In genomic region chr15:42547926-42548257, GRCh38 we compare ENCODE assay signal across 8 cellular contexts. TPM values are rescaled to one million over a fixed set of nuclear protein-coding genes. Genes with fewer than 3 reads are reported as not detected.
A peak's percentile ranks its signal among the peaks of the same experiment; 100 is the strongest.
DNase-seq lines count a peak whose midpoint lies in the region; ATAC-seq and TF ChIP-seq lines count a peak whose summit lies in the region.

No MANE protein-coding gene starts in this region.

- ATAC-seq in GM21423 (IDR thresholded peaks at IDR 0.05; ENCODE audit: unreplicated experiment): peak; percentile 8
- peak in 1 of 4 experiments; percentile 5 for ATAC-seq in T-cell (replicated peaks in 1 of 4)

- peaks cover 11% of the 10 kb centered on the region for H3K36me3 ChIP-seq in neutrophil

- no peaks in the 10 kb centered on the region for H3K27me3 Mint-ChIP-seq in T-cell

- H3K9me3 Mint-ChIP-seq in T-cell: no peaks in the 10 kb centered on the region

- H3K27ac Mint-ChIP-seq in T-cell: peak overlapping the region; percentile 93 to 95

- H3K4me3 Mint-ChIP-seq in T-cell: peak overlapping the region; percentile 88 to 98 (median 97)

- POLR2A ChIA-PET in T-cell (lab: Charles Lee): interaction anchor here (0.6 to 1.3 kb wide), 5 partner anchors 10 to 1449 kb away, joined by 3 to 6 read pairs (median 4); partner anchors contain the start of gene STARD9 (in 1 of the 2)

- DNase-seq in AG08395 (ENCODE audit: low spot score) (peak; percentile 48), T-cell (peak in 3 of 34 experiments; percentile 0 to 7 (median 5)), fibroblast of mammary gland (ENCODE audit: low read depth) (no peak), NK-92 (lab: John Stamatoyannopoulos, UW; ENCODE audit: unreplicated experiment) (no peak), KG1 (lab: John Stamatoyannopoulos, UW) (no peak), CD1c-positive myeloid dendritic cell (ENCODE audit: extremely low spot score) (no peak)

- no peaks in the 10 kb centered on the region for H3K9me3 ChIP-seq in neutrophil

- peaks cover 52 to 57% of the 10 kb centered on the region in 2 experiments for H3K4me1 ChIP-seq in neutrophil (ENCODE audit: control insufficient read depth in 1 of 2, insufficient read depth in 1 of 2, low read depth in 1 of 2, low read length in 1 of 2)

- TF ChIP-seq CTCF in fibroblast of mammary gland (conservative IDR thresholded peaks at IDR 0.05; ENCODE audit: control insufficient read depth, insufficient read depth, low read depth, low read length) (no peak), neutrophil (IDR thresholded peaks at IDR 0.05) (no peak)

- peaks cover 8% of the 10 kb centered on the region for H3K36me3 Mint-ChIP-seq in T-cell

- peak overlapping the region; percentile 92 for H3K27ac ChIP-seq in neutrophil

- H3K4me3 ChIP-seq in fibroblast of mammary gland (ENCODE audit: control insufficient read depth, low read depth, low read length): peak overlapping the region; percentile 100
- peak overlapping the region; percentile 80 to 97 for H3K4me3 ChIP-seq in neutrophil (ENCODE audit: low read depth in 1 of 2, low read length in 1 of 2)

- H3K27me3 ChIP-seq in neutrophil: no peaks in the 10 kb centered on the region

- CTCF ChIA-PET in T-cell (lab: Charles Lee): interaction anchor here in 1 of 2 donors (0.8 kb wide), 1 partner anchor 76 kb away, joined by 3 read pairs; no protein-coding TSS in a partner anchor

- peaks cover 40 to 62% (median 57%) of the 10 kb centered on the region in 3 donors for H3K4me1 Mint-ChIP-seq in T-cell

RNA-seq across cellular contexts. Expression of gene LRRC57, which starts 0.7 kb away (rescaled TPM):
- 10 to 100 TPM; 13.4 to 24.6 (median 18.4) TPM for total RNA-seq in T-cell

RNA-seq across cellular contexts. Expression of gene HAUS2, which starts 0.7 kb away (rescaled TPM):
- 10 to 100 TPM; 13.1 to 21.8 (median 16.8) TPM for total RNA-seq in T-cell

RNA-seq across cellular contexts. Expression of gene STARD9, which starts 27.5 kb away (rescaled TPM):
- total RNA-seq in T-cell: 10 to 100 TPM in 2 of 5 donors, 1 to 10 TPM in 3; 6.6 to 10.6 (median 8.8) TPM

RNA-seq across cellular contexts. Expression of gene SNAP23, which starts 52.5 kb away (rescaled TPM):
- total RNA-seq in T-cell: 10 to 100 TPM; 51.8 to 60.7 (median 59.3) TPM

RNA-seq across cellular contexts. Expression of gene ZNF106, which starts 57.0 kb away (rescaled TPM):
- 10 to 100 TPM; 33.1 to 41.1 (median 36.7) TPM for total RNA-seq in T-cell
